ENCODE assay signal across 1 cellular context in genomic region chr6:109443425-109443950, GRCh38.
TF ChIP-seq lines count a peak whose summit lies in the region.

No MANE protein-coding gene starts in this region.

TF ChIP-seq in GM12878, 131 proteins besides CTCF, POLR2A, EP300 and RAD21:
- TF ChIP-seq NFIC (IDR thresholded peaks at IDR 0.05; ENCODE audit: low read depth, low read length) (no peak), CEBPZ (IDR thresholded peaks at IDR 0.05; ENCODE audit: low read depth, low read length) (no peak), KDM1A (IDR thresholded peaks at IDR 0.05; ENCODE audit: borderline replicate concordance) (no peak), USF1 (IDR thresholded peaks at IDR 0.05; ENCODE audit: borderline replicate concordance, extremely low read length, insufficient read depth, low read depth, low read length) (no peak), CUX1 (IDR thresholded peaks at IDR 0.05; ENCODE audit: insufficient replicate concordance, low read depth, low read length) (no peak)
